Comparison of ENCODE assay signal across 2 cellular contexts in the genomic region with DNA sequence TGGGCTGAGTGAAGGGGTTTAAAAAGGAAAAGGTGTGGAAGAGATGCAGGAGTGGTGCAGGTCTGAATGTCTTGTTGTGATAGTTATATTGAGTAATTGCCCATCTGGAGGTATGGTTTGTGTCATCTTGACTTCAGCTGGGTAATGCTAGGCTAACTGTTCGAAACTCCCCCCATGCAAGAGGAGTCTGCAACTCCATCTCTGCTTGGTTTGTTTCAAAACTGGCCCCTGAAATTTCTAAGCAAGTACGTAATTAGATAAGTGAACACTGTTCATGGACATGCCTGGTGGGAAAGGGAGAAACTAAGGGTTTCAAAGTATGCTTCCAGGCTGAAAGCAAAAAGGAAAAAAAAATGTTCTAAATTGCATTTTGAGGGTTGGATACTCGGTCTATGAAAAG.
TF ChIP-seq lines count a peak whose summit lies in the region.

No MANE protein-coding gene starts in this region.

TF ChIP-seq in GM12891, 5 proteins besides CTCF, POLR2A, EP300 and RAD21 (continued from another document):
- TF ChIP-seq POLR2AphosphoS5 (IDR thresholded peaks at IDR 0.05; ENCODE audit: low read depth, low read length): no peak
- no peak for TF ChIP-seq SPI1 (IDR thresholded peaks at IDR 0.05; ENCODE audit: low read depth, low read length)
- TF ChIP-seq TAF1 (IDR thresholded peaks at IDR 0.05; ENCODE audit: low read depth, low read length): no peak
- TF ChIP-seq POU2F2 (IDR thresholded peaks at IDR 0.05; ENCODE audit: low read depth, low read length): no peak

TF ChIP-seq in SK-N-SH, 30 proteins besides CTCF, POLR2A, EP300 and RAD21 (continued from another document):
- TF ChIP-seq POLR2AphosphoS5 (IDR thresholded peaks at IDR 0.05; ENCODE audit: low read depth, low read length): no peak
TF ChIP-seq in SK-N-SH: peak in this region for 1.
